Comparison of ENCODE assay signal across 11 cellular contexts in the genomic region with DNA sequence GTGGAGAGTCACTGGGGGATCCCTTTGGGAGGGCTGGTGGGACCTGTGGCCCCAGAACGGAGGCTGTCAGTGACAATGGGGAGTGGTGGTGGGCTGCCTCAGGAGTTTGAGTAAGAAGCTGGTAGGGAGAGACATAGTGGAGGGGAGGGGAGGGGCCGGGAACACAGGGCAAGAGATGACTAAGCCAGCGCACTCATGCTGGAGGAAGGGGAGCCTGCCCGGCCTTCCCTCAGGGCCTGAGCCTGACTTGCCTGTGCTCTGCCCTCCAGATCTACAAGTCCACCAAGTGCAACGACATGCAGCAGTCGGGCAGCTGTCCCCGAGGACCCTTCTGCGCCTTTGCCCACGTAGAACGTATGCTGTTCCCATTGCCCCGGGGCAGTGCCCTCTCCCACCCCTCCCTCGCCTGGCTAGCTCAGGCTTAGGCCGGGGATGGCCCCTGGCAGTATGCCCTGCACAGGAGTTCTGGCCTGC. TPM values are rescaled to one million over a fixed set of nuclear protein-coding genes. Genes with fewer than 3 reads are reported as not detected.
DNase-seq lines count a peak whose midpoint lies in the region; ATAC-seq, FAIRE-seq and TF ChIP-seq lines count a peak whose summit lies in the region.
"Had no signal": no experiment of that assay in that cellular context is flagged by ENCODE, and none has a peak within 500 bp of the region (broad histone marks: within the 10 kb centered on the region; RNA-seq: fewer than 3 reads in every experiment).

No MANE protein-coding gene starts in this region.

- H3K9me1 ChIP-seq in keratinocyte (ENCODE audit: control insufficient read depth, extremely low read depth, insufficient read depth, low read length), result peaks cover 2% of the 10 kb centered on the region

- H3K9ac ChIP-seq in Karpas-422 (ENCODE audit: low read length), result no peak overlapping the region
- H3K9ac ChIP-seq in keratinocyte (ENCODE audit: control insufficient read depth, extremely low read depth, insufficient read depth, low read length), result peak overlapping the region; percentile 34

- TF ChIP-seq EP300 in stomach (IDR thresholded peaks at IDR 0.05), result no peak

- no peak overlapping the region for H3K4me3 ChIP-seq in AG04449 (ENCODE audit: low read depth, low read length)
- no peak overlapping the region for H3K4me3 ChIP-seq in Karpas-422 (ENCODE audit: low read length)
- no peak overlapping the region for H3K4me3 ChIP-seq in keratinocyte (ENCODE audit: control insufficient read depth in 2 of 3, extremely low read depth in 1 of 3, insufficient read depth in 2 of 3, low read depth in 1 of 3, low read length in 3 of 3)
- no peak overlapping the region for H3K4me3 ChIP-seq in stomach
- H3K4me3 ChIP-seq: SJCRH30 had no signal

- H3K27ac ChIP-seq in Karpas-422 (ENCODE audit: low read length) (peak overlapping the region; percentile 37; the same call in 1 of the 2 replicates), keratinocyte (ENCODE audit: control insufficient read depth, insufficient read depth, low read length) (peak overlapping the region; percentile 70), stomach (no peak overlapping the region)
- H3K27ac ChIP-seq: SJCRH30 had no signal

- ATAC-seq in HG02623 (IDR thresholded peaks at IDR 0.05; ENCODE audit: unreplicated experiment), result no peak
- ATAC-seq in GM21529 (IDR thresholded peaks at IDR 0.05; ENCODE audit: unreplicated experiment), result no peak

- peak; percentile 85 for FAIRE-seq in keratinocyte (lab: Jason Lieb, UNC)

- 86 to 94% (median 91%) methylated on average over 11 to 13 of the region's 13 CpGs for WGBS in stomach, 5 donors

- no peaks in the 10 kb centered on the region for H3K27me3 Mint-ChIP-seq in MCF 10A (ENCODE audit: insufficient read depth, unreplicated experiment)
- H3K27me3 Mint-ChIP-seq: activated CD4-positive, alpha-beta T cell treated with anti-CD3 and anti-CD28 coated beads, Interleukin-2, amount 10 ng/mL, durations not matched to agents 7 days and 5 days; activated naive CD8-positive, alpha-beta T cell treated with anti-CD3 and anti-CD28 coated beads for 36 hours had no signal

- no peaks in the 10 kb centered on the region for H3K79me2 ChIP-seq in Karpas-422 (ENCODE audit: low read length)
- H3K79me2 ChIP-seq in keratinocyte (ENCODE audit: control insufficient read depth, insufficient read depth, low read length), result no peaks in the 10 kb centered on the region

- no peaks in the 10 kb centered on the region for H3K9me3 Mint-ChIP-seq in MCF 10A (ENCODE audit: unreplicated experiment)
- H3K9me3 Mint-ChIP-seq: activated CD4-positive, alpha-beta T cell treated with anti-CD3 and anti-CD28 coated beads, Interleukin-2, amount 10 ng/mL, durations not matched to agents 7 days and 5 days; activated naive CD8-positive, alpha-beta T cell treated with anti-CD3 and anti-CD28 coated beads for 36 hours had no signal

- peaks cover 20% of the 10 kb centered on the region for H3K4me1 ChIP-seq in Karpas-422 (ENCODE audit: low read length)
- H3K4me1 ChIP-seq in keratinocyte (ENCODE audit: control insufficient read depth, extremely low read depth, insufficient read depth, low read length), result peaks cover 25% of the 10 kb centered on the region
- peaks cover 3 to 8% (median 4%) of the 10 kb centered on the region in 4 donors for H3K4me1 ChIP-seq in stomach
- H3K4me1 ChIP-seq: SJCRH30 had no signal

- H3K4me3 Mint-ChIP-seq in MCF 10A (ENCODE audit: unreplicated experiment), result no peak overlapping the region
- H3K4me3 Mint-ChIP-seq: activated CD4-positive, alpha-beta T cell treated with anti-CD3 and anti-CD28 coated beads, Interleukin-2, amount 10 ng/mL, durations not matched to agents 7 days and 5 days; activated naive CD8-positive, alpha-beta T cell treated with anti-CD3 and anti-CD28 coated beads for 36 hours had no signal

- H4K20me1 ChIP-seq in Karpas-422 (ENCODE audit: insufficient read depth, low read depth, low read length) (no peaks in the 10 kb centered on the region), keratinocyte (ENCODE audit: control insufficient read depth, extremely low read depth, insufficient read depth, low read length) (no peaks in the 10 kb centered on the region)

- DNase-seq in AG04449 (ENCODE audit: low read depth, low spot score) (peak; percentile 23), Karpas-422 (no peak), MCF 10A (ENCODE audit: unreplicated experiment) (peak; percentile 81), keratinocyte (ENCODE audit: low read depth, low spot score) (peak; percentile 63), 8988T (no peak), stomach (no peak)
- DNase-seq: activated CD4-positive, alpha-beta T cell treated with anti-CD3 and anti-CD28 coated beads, Interleukin-2, amount 10 ng/mL, durations not matched to agents 7 days and 5 days; activated naive CD8-positive, alpha-beta T cell treated with anti-CD3 and anti-CD28 coated beads for 36 hours; SJCRH30 had no signal

- dilution Hi-C loops in keratinocyte (cut with MboI; ENCODE audit: extremely low pct_ligation_motif_present, low sequenced_read_pairs), result no loop called here

- H3K36me3 ChIP-seq in Karpas-422 (ENCODE audit: insufficient read depth, low read length) (peaks cover 18% of the 10 kb centered on the region), keratinocyte (ENCODE audit: control insufficient read depth in 2 of 2, extremely low read depth in 1 of 2, insufficient read depth in 2 of 2, low read length in 2 of 2) (peaks cover 8 to 16% of the 10 kb centered on the region in 2 experiments), stomach (peaks cover 77 to 100% (median 99%) of the 10 kb centered on the region in 4 donors)

- intact Hi-C loops in MCF 10A (cut with micrococcal nuclease), result loop anchor here (5.0 kb wide), 1 partner anchor 38 kb away; a partner anchor contains a TSS
- intact Hi-C loops in stomach (cut with DNase I; ENCODE audit: low total_unique reads), result no loop called here

- peak overlapping the region; percentile 36 for H3K27ac Mint-ChIP-seq in MCF 10A (ENCODE audit: low read depth, unreplicated experiment)
- H3K27ac Mint-ChIP-seq: activated CD4-positive, alpha-beta T cell treated with anti-CD3 and anti-CD28 coated beads, Interleukin-2, amount 10 ng/mL, durations not matched to agents 7 days and 5 days; activated naive CD8-positive, alpha-beta T cell treated with anti-CD3 and anti-CD28 coated beads for 36 hours had no signal

- H3K9me3 ChIP-seq in Karpas-422 (ENCODE audit: low read length) (no peaks in the 10 kb centered on the region), keratinocyte (ENCODE audit: control insufficient read depth, low read depth, low read length) (no peaks in the 10 kb centered on the region), stomach (no peaks in the 10 kb centered on the region)
- H3K9me3 ChIP-seq: SJCRH30 had no signal

- TF ChIP-seq POLR2A in stomach (IDR thresholded peaks at IDR 0.05), result no peak

- POLR2A ChIA-PET in AG04449 (lab: Yijun Ruan, JAX) (interaction anchor here (0.6 to 1.3 kb wide), 2 partner anchors 35 to 39 kb away, joined by 3 to 6 read pairs; no protein-coding TSS in a partner anchor), MCF 10A (lab: Yijun Ruan, JAX) (interaction anchor here (0.6 to 3.6 kb wide), 11 partner anchors 10 to 40 kb away, joined by 3 to 38 read pairs (median 6); partner anchors contain the start of genes UNK and WBP2)

- H3K36me3 Mint-ChIP-seq in MCF 10A (ENCODE audit: insufficient read depth, unreplicated experiment), result peaks cover 40% of the 10 kb centered on the region

- no peaks in the 10 kb centered on the region for H3K27me3 ChIP-seq in Karpas-422 (ENCODE audit: low read length)
- H3K27me3 ChIP-seq in keratinocyte (ENCODE audit: control insufficient read depth, extremely low read depth, insufficient read depth, low read length), result no peaks in the 10 kb centered on the region
- no peaks in the 10 kb centered on the region for H3K27me3 ChIP-seq in stomach
- H3K27me3 ChIP-seq: SJCRH30 had no signal

- H3K4me2 ChIP-seq in Karpas-422 (ENCODE audit: low read depth, low read length, poor library complexity, severe bottlenecking) (no peak overlapping the region), keratinocyte (ENCODE audit: control insufficient read depth, extremely low read depth, insufficient read depth, low read depth, low read length) (peak overlapping the region; percentile 35)

- H3K4me1 Mint-ChIP-seq in MCF 10A (ENCODE audit: insufficient read depth, unreplicated experiment), result peaks cover 11% of the 10 kb centered on the region
- H3K4me1 Mint-ChIP-seq: activated naive CD8-positive, alpha-beta T cell treated with anti-CD3 and anti-CD28 coated beads for 36 hours had no signal

- no peaks in the 10 kb centered on the region for H3K9me2 ChIP-seq in Karpas-422 (replicated peaks; ENCODE audit: insufficient read depth, low read length)

- TF ChIP-seq CTCF in AG04449 (IDR thresholded peaks at IDR 0.05; ENCODE audit: insufficient read depth, low read length, missing control alignments) (no peak), MCF 10A (IDR thresholded peaks at IDR 0.05; ENCODE audit: unreplicated experiment) (no peak), keratinocyte (optimal IDR thresholded peaks at IDR 0.05 in 1 of 3, IDR thresholded peaks at IDR 0.05 in 1 of 3, conservative IDR thresholded peaks at IDR 0.05 in 1 of 3; ENCODE audit: extremely low read depth in 1 of 3, insufficient read depth in 2 of 3, low read length in 3 of 3) (no peak), stomach (IDR thresholded peaks at IDR 0.05) (no peak)

- BruUV-seq in MCF 10A (replicated peaks; lab: Mats Ljungman, UMichigan), result no TSS peak

- H2AFZ ChIP-seq in Karpas-422 (ENCODE audit: low read length), result no peak overlapping the region
- peak overlapping the region; percentile 34 for H2AFZ ChIP-seq in keratinocyte (ENCODE audit: control insufficient read depth, low read length)

- CTCF ChIA-PET in AG04449 (lab: Yijun Ruan, JAX), result interaction anchor here (0.9 to 7.5 kb wide), 7 partner anchors 9 to 61 kb away, joined by 3 to 87 read pairs (median 3); partner anchors contain the start of gene GALK1
- CTCF ChIA-PET in MCF 10A (lab: Yijun Ruan, JAX), result interaction anchor here (0.6 to 1.7 kb wide), 5 partner anchors 9 to 433 kb away, joined by 3 to 5 read pairs (median 3); no protein-coding TSS in a partner anchor

RNA-seq across cellular contexts. Expression of gene UNC13D, which starts 29.3 kb away (rescaled TPM):
- total RNA-seq in Karpas-422 (2014; rRNA removed; shearing (Covaris generic); ENCODE audit: low replicate concordance), result 30.9 and 52.5 TPM in 2 replicates
- total RNA-seq in MCF 10A (2022) (3.5 and 7.6 TPM in 2 replicates), stomach (10 to 100 TPM in 4 of 5 donors, 1 to 10 TPM in 1; 9.0 to 45.5 (median 25.5) TPM)
- polyA plus RNA-seq in keratinocyte (0.25 to 0.79 TPM (median 0.36 TPM) in 3 replicates), stomach (10 to 100 TPM in 2 of 3 donors, 1 to 10 TPM in 1; 6.4 to 18.5 (median 17.9) TPM)
- 0.55 TPM for polyA plus RNA-seq in keratinocyte (2011; ENCODE audit: low read depth)
- 0.23 and 0.35 TPM in 2 replicates for polyA plus RNA-seq in keratinocyte (2011; cell fraction: cytosol; rRNA removed)
- 1.0 and 2.1 TPM in 2 replicates for polyA plus RNA-seq in keratinocyte (2011; cell fraction: nucleus; rRNA removed)
- polyA plus RNA-seq in keratinocyte (2012; ENCODE audit: low replicate concordance), result 0.80 and 1.8 TPM in 2 replicates
- 0.56 to 3.9 TPM (median 2.7 TPM) in 3 replicates for polyA minus RNA-seq in keratinocyte
- 1.5 TPM for polyA minus RNA-seq in keratinocyte (2011; cell fraction: cytosol; rRNA and poly(A)+ RNA removed)
- polyA minus RNA-seq in keratinocyte (2011; cell fraction: nucleus; rRNA and poly(A)+ RNA removed), result 1.1 and 2.3 TPM in 2 replicates

RNA-seq across cellular contexts. Expression of gene UNK, which starts 30.3 kb away (rescaled TPM):
- total RNA-seq in Karpas-422 (2014; rRNA removed; shearing (Covaris generic); ENCODE audit: low replicate concordance), result 22.9 and 49.0 TPM in 2 replicates
- 12.3 and 16.0 TPM in 2 replicates for total RNA-seq in MCF 10A (2022)
- polyA plus RNA-seq in keratinocyte, result 10.4 to 13.0 TPM (median 10.9 TPM) in 3 replicates
- polyA plus RNA-seq in keratinocyte (2011; ENCODE audit: low read depth), result 5.4 TPM
- polyA plus RNA-seq in keratinocyte (2011; cell fraction: cytosol; rRNA removed), result 8.0 and 11.7 TPM in 2 replicates
- polyA plus RNA-seq in keratinocyte (2011; cell fraction: nucleus; rRNA removed), result 13.5 and 17.6 TPM in 2 replicates
- polyA plus RNA-seq in keratinocyte (2012; ENCODE audit: low replicate concordance), result 8.5 and 9.9 TPM in 2 replicates
- polyA minus RNA-seq in keratinocyte, result 7.9 to 13.9 TPM (median 8.5 TPM) in 3 replicates
- polyA minus RNA-seq in keratinocyte (2011; cell fraction: cytosol; rRNA and poly(A)+ RNA removed), result 7.9 TPM
- polyA minus RNA-seq in keratinocyte (2011; cell fraction: nucleus; rRNA and poly(A)+ RNA removed), result 8.9 and 16.8 TPM in 2 replicates
- 100 to 1,000 TPM in 1 of 5 donors, 10 to 100 TPM in 3, 1 to 10 TPM in 1; 3.5 to 102 (median 33.0) TPM for total RNA-seq in stomach
- 10 to 100 TPM; 13.5 to 17.3 (median 15.1) TPM for polyA plus RNA-seq in stomach

RNA-seq across cellular contexts. Expression of gene WBP2, which starts 40.2 kb away (rescaled TPM):
- 27.9 and 42.7 TPM in 2 replicates for total RNA-seq in Karpas-422 (2014; rRNA removed; shearing (Covaris generic); ENCODE audit: low replicate concordance)
- total RNA-seq in MCF 10A (2022), result 55.7 and 97.9 TPM in 2 replicates
- polyA plus RNA-seq in keratinocyte, result 17.0 to 41.4 TPM (median 23.3 TPM) in 3 replicates
- 96.6 TPM for polyA plus RNA-seq in keratinocyte (2011; ENCODE audit: low read depth)
- 21.2 and 27.5 TPM in 2 replicates for polyA plus RNA-seq in keratinocyte (2011; cell fraction: cytosol; rRNA removed)
- polyA plus RNA-seq in keratinocyte (2011; cell fraction: nucleus; rRNA removed), result 26.9 and 37.0 TPM in 2 replicates
- 66.2 and 117 TPM in 2 replicates for polyA plus RNA-seq in keratinocyte (2012; ENCODE audit: low replicate concordance)
- polyA minus RNA-seq in keratinocyte, result 16.5 to 43.8 TPM (median 26.9 TPM) in 3 replicates
- 35.9 TPM for polyA minus RNA-seq in keratinocyte (2011; cell fraction: cytosol; rRNA and poly(A)+ RNA removed)
- 15.3 and 24.4 TPM in 2 replicates for polyA minus RNA-seq in keratinocyte (2011; cell fraction: nucleus; rRNA and poly(A)+ RNA removed)
- total RNA-seq in stomach, result 100 to 1,000 TPM in 1 of 5 donors, 10 to 100 TPM in 4; 28.6 to 122 (median 46.1) TPM
- 100 to 1,000 TPM in 1 of 3 donors, 10 to 100 TPM in 2; 87.3 to 104 (median 98.6) TPM for polyA plus RNA-seq in stomach

RNA-seq across cellular contexts. Expression of gene GALK1, which starts 49.9 kb away (rescaled TPM):
- 23.9 and 28.3 TPM in 2 replicates for total RNA-seq in Karpas-422 (2014; rRNA removed; shearing (Covaris generic); ENCODE audit: low replicate concordance)
- 8.7 and 9.8 TPM in 2 replicates for total RNA-seq in MCF 10A (2022)
- polyA plus RNA-seq in keratinocyte, result 1.1 to 5.2 TPM (median 1.3 TPM) in 3 replicates
- 1.7 TPM for polyA plus RNA-seq in keratinocyte (2011; ENCODE audit: low read depth)
- 0.78 and 2.1 TPM in 2 replicates for polyA plus RNA-seq in keratinocyte (2011; cell fraction: cytosol; rRNA removed)
- polyA plus RNA-seq in keratinocyte (2011; cell fraction: nucleus; rRNA removed), result 1.9 and 2.7 TPM in 2 replicates
- polyA plus RNA-seq in keratinocyte (2012; ENCODE audit: low replicate concordance), result 3.2 and 6.6 TPM in 2 replicates
- polyA minus RNA-seq in keratinocyte, result 1.9 to 4.6 TPM (median 3.0 TPM) in 3 replicates
- 16.7 TPM for polyA minus RNA-seq in keratinocyte (2011; cell fraction: cytosol; rRNA and poly(A)+ RNA removed)
- polyA minus RNA-seq in keratinocyte (2011; cell fraction: nucleus; rRNA and poly(A)+ RNA removed), result 3.6 and 4.4 TPM in 2 replicates
- 10 to 100 TPM in 4 of 5 donors, 1 to 10 TPM in 1; 7.6 to 57.1 (median 27.5) TPM for total RNA-seq in stomach
- 10 to 100 TPM; 32.7 to 41.0 (median 40.6) TPM for polyA plus RNA-seq in stomach

Comparison
In these comparisons a context has a peak if more than half of its experiments do, and no peak if none do; other contexts are left out.
1. DNase-seq: peak in AG04449 (single experiment), MCF 10A (single experiment) and keratinocyte (single experiment); none in Karpas-422 (single experiment), 8988T (single experiment) and stomach (single experiment).
2. H3K27ac ChIP-seq: peak in Karpas-422 (single experiment) and keratinocyte (single experiment); none in stomach (0 of 5).